8 cellular contexts compared by ENCODE assay signal in the genomic region with DNA sequence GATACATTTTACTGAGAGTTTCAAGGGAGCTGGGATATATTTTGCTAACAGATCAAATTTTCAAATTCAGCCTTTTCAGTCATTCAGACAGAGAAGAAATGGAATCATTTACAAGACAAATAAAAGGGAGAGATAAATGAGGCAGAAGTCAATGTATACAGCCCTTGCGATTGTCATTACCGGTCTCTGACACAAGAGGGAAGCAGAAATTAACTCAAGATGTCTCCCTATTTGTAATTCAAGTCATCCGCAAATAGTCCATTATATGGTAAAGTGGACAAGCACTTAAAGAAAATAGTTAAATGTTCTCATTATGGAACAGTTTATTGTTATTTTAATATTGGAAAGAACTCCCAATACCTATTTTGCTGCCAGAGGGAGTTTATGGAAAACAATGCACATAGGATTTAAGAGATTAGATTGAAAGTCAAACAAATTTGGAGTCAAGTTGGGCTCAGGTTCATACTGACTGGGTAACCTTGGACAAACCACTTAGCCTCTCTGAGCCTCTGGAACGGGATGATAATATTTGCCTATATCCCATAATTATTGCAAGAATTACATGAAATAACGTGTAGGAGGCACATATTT.
DNase-seq lines count a peak whose midpoint lies in the region; ATAC-seq and TF ChIP-seq lines count a peak whose summit lies in the region.

No MANE protein-coding gene starts in this region.

- no peaks in the 10 kb centered on the region for H3K4me1 ChIP-seq in BE2C
- H3K4me1 ChIP-seq in Peyer's patch, result no peaks in the 10 kb centered on the region
- H3K4me1 ChIP-seq in parathyroid adenoma, result no peaks in the 10 kb centered on the region

- H3K4me3 ChIP-seq in BE2C (ENCODE audit: low read depth, low read length) (no peak overlapping the region), Peyer's patch (no peak overlapping the region), epithelial cell of proximal tubule (ENCODE audit: low read depth, low read length) (no peak overlapping the region), parathyroid adenoma (ENCODE audit: low read depth, low read length) (no peak overlapping the region)

- no peak for TF ChIP-seq POLR2A in Peyer's patch (IDR thresholded peaks at IDR 0.05)

- TF ChIP-seq CTCF in BE2C (IDR thresholded peaks at IDR 0.05; ENCODE audit: low read depth, low read length), result peak; percentile 59
- peak; percentile 4 to 62 (median 49) for TF ChIP-seq CTCF in Peyer's patch (IDR thresholded peaks at IDR 0.05)
- peak; percentile 75 for TF ChIP-seq CTCF in epithelial cell of proximal tubule (conservative IDR thresholded peaks at IDR 0.05; ENCODE audit: low read depth, low read length)
- peak; percentile 47 for TF ChIP-seq CTCF in parathyroid adenoma (IDR thresholded peaks at IDR 0.05)

- no peak for DNase-seq in BE2C
- DNase-seq in Peyer's patch, result no peak
- peak; percentile 20 for DNase-seq in epithelial cell of proximal tubule (ENCODE audit: low read depth)
- DNase-seq in islet precursor cell, result no peak
- no peak for DNase-seq in ureter (ENCODE audit: low spot score)

- no peak overlapping the region for H3K27ac ChIP-seq in Peyer's patch
- H3K27ac ChIP-seq in parathyroid adenoma, result no peak overlapping the region

- H3K9me3 ChIP-seq in BE2C, result no peaks in the 10 kb centered on the region
- H3K9me3 ChIP-seq in Peyer's patch, result no peaks in the 10 kb centered on the region
- no peaks in the 10 kb centered on the region for H3K9me3 ChIP-seq in parathyroid adenoma (ENCODE audit: control insufficient read depth, low read length)

- H3K9ac ChIP-seq in parathyroid adenoma, result no peak overlapping the region

- H3K27me3 ChIP-seq in BE2C (no peaks in the 10 kb centered on the region), Peyer's patch (no peaks in the 10 kb centered on the region), parathyroid adenoma (ENCODE audit: control insufficient read depth, insufficient read depth, low read length) (no peaks in the 10 kb centered on the region)

- no peaks in the 10 kb centered on the region for H3K36me3 ChIP-seq in BE2C
- no peaks in the 10 kb centered on the region for H3K36me3 ChIP-seq in Peyer's patch
- H3K36me3 ChIP-seq in parathyroid adenoma (ENCODE audit: control insufficient read depth, insufficient read depth, low read length), result no peaks in the 10 kb centered on the region

- no peak overlapping the region for H2AFZ ChIP-seq in parathyroid adenoma

- peak; percentile 48 for ATAC-seq in GM19351 (IDR thresholded peaks at IDR 0.05; ENCODE audit: unreplicated experiment)
- ATAC-seq in GM21526 (IDR thresholded peaks at IDR 0.05; ENCODE audit: low FRiP score, unreplicated experiment), result no peak

- no peak overlapping the region for H3K4me2 ChIP-seq in parathyroid adenoma (ENCODE audit: low read length)

- no peaks in the 10 kb centered on the region for H3K79me2 ChIP-seq in parathyroid adenoma
